12 cellular contexts compared by ENCODE assay signal in the genomic region with DNA sequence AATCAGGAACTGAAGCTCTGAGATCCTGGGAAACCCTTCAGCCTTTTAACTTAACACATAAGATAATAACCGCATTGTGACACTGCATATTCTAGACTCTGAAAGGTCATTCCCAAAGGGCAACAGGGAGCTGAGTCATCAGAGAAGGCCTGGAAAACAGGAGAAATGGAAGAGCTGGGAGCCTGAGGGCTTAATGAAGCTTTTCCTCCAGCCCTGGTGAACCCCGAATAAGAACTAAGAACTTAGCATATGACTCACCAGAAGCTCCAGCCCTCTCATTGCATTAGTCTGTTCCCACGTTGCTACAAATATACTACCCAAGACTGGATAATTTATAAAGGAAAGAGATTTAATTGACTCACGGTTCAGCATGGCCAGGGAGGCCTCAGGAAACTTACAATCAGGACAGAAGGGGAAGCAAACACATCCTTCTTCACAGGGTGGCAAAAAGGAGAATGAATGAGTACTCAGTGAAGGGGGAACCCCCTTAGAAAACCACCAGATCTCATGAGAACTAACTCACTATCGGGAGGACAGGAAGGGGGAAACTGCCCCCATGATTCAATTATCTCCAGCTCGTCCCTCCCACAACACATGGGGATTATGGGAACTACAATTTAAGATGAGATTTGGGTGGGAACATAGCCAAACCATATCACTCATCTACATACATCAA.
A peak's percentile ranks its signal among the peaks of the same experiment; 100 is the strongest.
DNase-seq lines count a peak whose midpoint lies in the region; ATAC-seq, FAIRE-seq and TF ChIP-seq lines count a peak whose summit lies in the region.
"Had no signal": no experiment of that assay in that cellular context is flagged by ENCODE, and none has a peak within 500 bp of the region (broad histone marks: within the 10 kb centered on the region; RNA-seq: fewer than 3 reads in every experiment).

No MANE protein-coding gene starts in this region.

- H3K4me1 ChIP-seq in keratinocyte (ENCODE audit: control insufficient read depth, extremely low read depth, insufficient read depth, low read length) (peaks cover 5% of the 10 kb centered on the region), esophagus squamous epithelium (no peaks in the 10 kb centered on the region), HepG2 (ENCODE audit: insufficient read depth, low read length) (no peaks in the 10 kb centered on the region)

- H3K27ac ChIP-seq in keratinocyte (ENCODE audit: control insufficient read depth, insufficient read depth, low read length) (no peak overlapping the region), esophagus squamous epithelium (no peak overlapping the region), HepG2 (ENCODE audit: extremely low read length, insufficient read depth, low read length) (no peak overlapping the region)
- H3K27ac ChIP-seq: ovary had no signal

- H3K9me1 ChIP-seq in keratinocyte (ENCODE audit: control insufficient read depth, extremely low read depth, insufficient read depth, low read length), result no peaks in the 10 kb centered on the region

- dilution Hi-C loops in keratinocyte (cut with MboI; ENCODE audit: extremely low pct_ligation_motif_present, low sequenced_read_pairs), result no loop called here

- H3K9ac ChIP-seq in keratinocyte (ENCODE audit: control insufficient read depth, extremely low read depth, insufficient read depth, low read length) (no peak overlapping the region), HepG2 (ENCODE audit: insufficient read depth, low read depth, low read length) (no peak overlapping the region)

- no peak for TF ChIP-seq RAD21 in HepG2 (CRISPR knock-in tag; IDR thresholded peaks at IDR 0.05)

- TF ChIP-seq CTCF in keratinocyte (optimal IDR thresholded peaks at IDR 0.05 in 1 of 3, IDR thresholded peaks at IDR 0.05 in 1 of 3, conservative IDR thresholded peaks at IDR 0.05 in 1 of 3; ENCODE audit: extremely low read depth in 1 of 3, insufficient read depth in 2 of 3, low read length in 3 of 3) (no peak), esophagus squamous epithelium (IDR thresholded peaks at IDR 0.05) (no peak), HepG2 (CRISPR knock-in tag; IDR thresholded peaks at IDR 0.05) (no peak)

- POLR2A ChIA-PET in HepG2 (lab: Yijun Ruan, JAX), result no interaction called here

- peak overlapping the region; percentile 7 for H2AFZ ChIP-seq in keratinocyte (ENCODE audit: control insufficient read depth, low read length)
- H2AFZ ChIP-seq in HepG2 (ENCODE audit: low read length), result no peak overlapping the region

- H3K27me3 ChIP-seq in keratinocyte (ENCODE audit: control insufficient read depth, extremely low read depth, insufficient read depth, low read length), result no peaks in the 10 kb centered on the region
- H3K27me3 ChIP-seq in esophagus squamous epithelium, result no peaks in the 10 kb centered on the region
- H3K27me3 ChIP-seq in HepG2 (ENCODE audit: control insufficient read depth in 1 of 2, insufficient read depth in 2 of 2, low read length in 2 of 2), result no peaks in the 10 kb centered on the region
- H3K27me3 ChIP-seq: ovary had no signal

- no peak overlapping the region for H3K4me2 ChIP-seq in keratinocyte (ENCODE audit: control insufficient read depth, extremely low read depth, insufficient read depth, low read depth, low read length)
- no peak overlapping the region for H3K4me2 ChIP-seq in HepG2 (ENCODE audit: low read depth, low read length)

- in situ Hi-C loops in HepG2 (cut with HindIII; ENCODE audit: extremely low pct_ligation_motif_present, low pct_unique_long_range_greater_than_20kb), result no loop called here

- TF ChIP-seq POLR2A in esophagus squamous epithelium (IDR thresholded peaks at IDR 0.05) (no peak), HepG2 (IDR thresholded peaks at IDR 0.05; ENCODE audit: insufficient read depth in 1 of 2, low read depth in 2 of 2, low read length in 2 of 2) (no peak)

- 33 to 49% methylated on average over 5 to 6 of the region's 6 CpGs for WGBS in esophagus squamous epithelium, 2 donors
- WGBS in HepG2 (ENCODE audit: low lambda C conversion rate), result 7% methylated on average over 6 of the region's 6 CpGs

- peak; percentile 87 for ATAC-seq in HG02610 (IDR thresholded peaks at IDR 0.05; ENCODE audit: unreplicated experiment)
- no peak for ATAC-seq in HepG2

- H4K20me1 ChIP-seq in keratinocyte (ENCODE audit: control insufficient read depth, extremely low read depth, insufficient read depth, low read length), result no peaks in the 10 kb centered on the region
- H4K20me1 ChIP-seq in HepG2 (ENCODE audit: insufficient read depth, low read length), result no peaks in the 10 kb centered on the region

- CTCF ChIA-PET in HepG2 (lab: Yijun Ruan, JAX; ENCODE audit: low intra/inter-chr PET ratio, low total read pairs), result no interaction called here

- no peak overlapping the region for H3K4me3 ChIP-seq in keratinocyte (ENCODE audit: control insufficient read depth in 2 of 3, extremely low read depth in 1 of 3, insufficient read depth in 2 of 3, low read depth in 1 of 3, low read length in 3 of 3)
- no peak overlapping the region for H3K4me3 ChIP-seq in esophagus squamous epithelium
- H3K4me3 ChIP-seq in HepG2 (replicated peaks in 1 of 3; ENCODE audit: insufficient read depth in 1 of 3, low read depth in 2 of 3, low read length in 3 of 3), result no peak overlapping the region
- H3K4me3 ChIP-seq: ovary had no signal

- FAIRE-seq in keratinocyte (lab: Jason Lieb, UNC) (peak; percentile 39), HepG2 (lab: Jason Lieb, UNC) (no peak)

- TF ChIP-seq EP300 in HepG2 (IDR thresholded peaks at IDR 0.05; ENCODE audit: low read depth in 2 of 2, low read length in 2 of 2), result no peak
- no peak for TF ChIP-seq EP300 in HepG2 (CRISPR knock-in tag; IDR thresholded peaks at IDR 0.05; ENCODE audit: borderline replicate concordance)

- DNase-seq in GM04504 (ENCODE audit: low read depth) (peak; percentile 54), SW480 (ENCODE audit: low spot score) (peak; percentile 4), keratinocyte (ENCODE audit: low read depth, low spot score) (peak; percentile 21), esophagus squamous epithelium (lab: John Stamatoyannopoulos, UW) (no peak), HepG2 (ENCODE audit: low spot score) (no peak), NCI-H1092 (lab: John Stamatoyannopoulos, UW) (no peak)
- DNase-seq in activated naive CD4-positive, alpha-beta T cell (lab: John Stamatoyannopoulos, UW), result no peak
- DNase-seq: GF-D8, head of caudate nucleus, NCI-H1930, ovary had no signal

- no peaks in the 10 kb centered on the region for H3K9me3 ChIP-seq in keratinocyte (ENCODE audit: control insufficient read depth, low read depth, low read length)
- H3K9me3 ChIP-seq in esophagus squamous epithelium, result no peaks in the 10 kb centered on the region
- peaks cover 43% of the 10 kb centered on the region; the same call in 1 of the 2 replicates for H3K9me3 ChIP-seq in HepG2 (ENCODE audit: low read length)
- H3K9me3 ChIP-seq: ovary had no signal

- no TSS peak for BruUV-seq in HepG2 (replicated peaks; lab: Mats Ljungman, UMichigan)

- intact Hi-C loops in esophagus squamous epithelium (cut with DNase I) (no loop called here), HepG2 (cut with micrococcal nuclease; ENCODE audit: unreplicated experiment) (no loop called here)

- H3K36me3 ChIP-seq in keratinocyte (ENCODE audit: control insufficient read depth in 2 of 2, extremely low read depth in 1 of 2, insufficient read depth in 2 of 2, low read length in 2 of 2) (no peaks in the 10 kb centered on the region), esophagus squamous epithelium (no peaks in the 10 kb centered on the region), HepG2 (replicated peaks in 1 of 2; ENCODE audit: control insufficient read depth in 1 of 2, insufficient read depth in 2 of 2, low read length in 2 of 2) (no peaks in the 10 kb centered on the region)
- H3K36me3 ChIP-seq: ovary had no signal

- H3K79me2 ChIP-seq in keratinocyte (ENCODE audit: control insufficient read depth, insufficient read depth, low read length) (no peaks in the 10 kb centered on the region), HepG2 (ENCODE audit: insufficient read depth, low read length) (no peaks in the 10 kb centered on the region)

TF ChIP-seq in HepG2, 621 proteins besides CTCF, POLR2A, EP300 and RAD21:
- TF ChIP-seq MED13 (CRISPR knock-in tag; IDR thresholded peaks at IDR 0.05), result no peak
- TF ChIP-seq SMYD3 (CRISPR knock-in tag; IDR thresholded peaks at IDR 0.05), result no peak
- TF ChIP-seq PHF8 (CRISPR knock-in tag; IDR thresholded peaks at IDR 0.05), result no peak
- TF ChIP-seq ZNF788 (CRISPR knock-in tag; IDR thresholded peaks at IDR 0.05; ENCODE audit: borderline replicate concordance), result no peak
- TF ChIP-seq, protein P1, sequence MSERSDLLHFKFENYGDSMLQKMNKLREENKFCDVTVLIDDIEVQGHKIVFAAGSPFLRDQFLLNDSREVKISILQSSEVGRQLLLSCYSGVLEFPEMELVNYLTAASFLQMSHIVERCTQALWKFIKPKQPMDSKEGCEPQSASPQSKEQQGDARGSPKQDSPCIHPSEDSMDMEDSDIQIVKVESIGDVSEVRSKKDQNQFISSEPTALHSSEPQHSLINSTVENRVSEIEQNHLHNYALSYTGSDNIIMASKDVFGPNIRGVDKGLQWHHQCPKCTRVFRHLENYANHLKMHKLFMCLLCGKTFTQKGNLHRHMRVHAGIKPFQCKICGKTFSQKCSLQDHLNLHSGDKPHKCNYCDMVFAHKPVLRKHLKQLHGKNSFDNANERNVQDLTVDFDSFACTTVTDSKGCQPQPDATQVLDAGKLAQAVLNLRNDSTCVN (CRISPR knock-in tag; IDR thresholded peaks at IDR 0.05; ENCODE audit: borderline replicate concordance), result no peak
- TF ChIP-seq NR2F2 (IDR thresholded peaks at IDR 0.05; ENCODE audit: borderline replicate concordance, low read depth), result no peak
- TF ChIP-seq NR2C2 (CRISPR knock-in tag; IDR thresholded peaks at IDR 0.05; ENCODE audit: borderline replicate concordance), result no peak
- TF ChIP-seq ZFP37 (CRISPR knock-in tag; IDR thresholded peaks at IDR 0.05; ENCODE audit: borderline replicate concordance), result no peak
- TF ChIP-seq, protein P2, sequence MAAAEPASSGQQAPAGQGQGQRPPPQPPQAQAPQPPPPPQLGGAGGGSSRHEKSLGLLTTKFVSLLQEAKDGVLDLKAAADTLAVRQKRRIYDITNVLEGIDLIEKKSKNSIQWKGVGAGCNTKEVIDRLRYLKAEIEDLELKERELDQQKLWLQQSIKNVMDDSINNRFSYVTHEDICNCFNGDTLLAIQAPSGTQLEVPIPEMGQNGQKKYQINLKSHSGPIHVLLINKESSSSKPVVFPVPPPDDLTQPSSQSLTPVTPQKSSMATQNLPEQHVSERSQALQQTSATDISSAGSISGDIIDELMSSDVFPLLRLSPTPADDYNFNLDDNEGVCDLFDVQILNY (CRISPR knock-in tag; conservative IDR thresholded peaks at IDR 0.05), result no peak
- no peak for TF ChIP-seq ZNF850 (CRISPR knock-in tag; conservative IDR thresholded peaks at IDR 0.05)
- TF ChIP-seq NFE2L1 (CRISPR knock-in tag; IDR thresholded peaks at IDR 0.05; ENCODE audit: borderline replicate concordance), result no peak
- TF ChIP-seq POLR2AphosphoS2 (IDR thresholded peaks at IDR 0.05; ENCODE audit: low read depth, low read length), result no peak

Comparison
In these comparisons a context has a peak if more than half of its experiments do, and no peak if none do; other contexts are left out.
1. DNase-seq: peak in GM04504 (single experiment), SW480 (single experiment) and keratinocyte (single experiment); none in activated naive CD4-positive, alpha-beta T cell (0 of 4), esophagus squamous epithelium (single experiment), HepG2 (single experiment) and NCI-H1092 (single experiment).